1 cellular context compared by ENCODE assay signal in genomic region chr17:4949321-4950074, GRCh38.
TF ChIP-seq lines count a peak whose summit lies in the region.

No MANE protein-coding gene starts in this region.

TF ChIP-seq in K562, 482 proteins besides CTCF, POLR2A, EP300 and RAD21 (continued from another document and continues in another):
- TF ChIP-seq, protein P1, sequence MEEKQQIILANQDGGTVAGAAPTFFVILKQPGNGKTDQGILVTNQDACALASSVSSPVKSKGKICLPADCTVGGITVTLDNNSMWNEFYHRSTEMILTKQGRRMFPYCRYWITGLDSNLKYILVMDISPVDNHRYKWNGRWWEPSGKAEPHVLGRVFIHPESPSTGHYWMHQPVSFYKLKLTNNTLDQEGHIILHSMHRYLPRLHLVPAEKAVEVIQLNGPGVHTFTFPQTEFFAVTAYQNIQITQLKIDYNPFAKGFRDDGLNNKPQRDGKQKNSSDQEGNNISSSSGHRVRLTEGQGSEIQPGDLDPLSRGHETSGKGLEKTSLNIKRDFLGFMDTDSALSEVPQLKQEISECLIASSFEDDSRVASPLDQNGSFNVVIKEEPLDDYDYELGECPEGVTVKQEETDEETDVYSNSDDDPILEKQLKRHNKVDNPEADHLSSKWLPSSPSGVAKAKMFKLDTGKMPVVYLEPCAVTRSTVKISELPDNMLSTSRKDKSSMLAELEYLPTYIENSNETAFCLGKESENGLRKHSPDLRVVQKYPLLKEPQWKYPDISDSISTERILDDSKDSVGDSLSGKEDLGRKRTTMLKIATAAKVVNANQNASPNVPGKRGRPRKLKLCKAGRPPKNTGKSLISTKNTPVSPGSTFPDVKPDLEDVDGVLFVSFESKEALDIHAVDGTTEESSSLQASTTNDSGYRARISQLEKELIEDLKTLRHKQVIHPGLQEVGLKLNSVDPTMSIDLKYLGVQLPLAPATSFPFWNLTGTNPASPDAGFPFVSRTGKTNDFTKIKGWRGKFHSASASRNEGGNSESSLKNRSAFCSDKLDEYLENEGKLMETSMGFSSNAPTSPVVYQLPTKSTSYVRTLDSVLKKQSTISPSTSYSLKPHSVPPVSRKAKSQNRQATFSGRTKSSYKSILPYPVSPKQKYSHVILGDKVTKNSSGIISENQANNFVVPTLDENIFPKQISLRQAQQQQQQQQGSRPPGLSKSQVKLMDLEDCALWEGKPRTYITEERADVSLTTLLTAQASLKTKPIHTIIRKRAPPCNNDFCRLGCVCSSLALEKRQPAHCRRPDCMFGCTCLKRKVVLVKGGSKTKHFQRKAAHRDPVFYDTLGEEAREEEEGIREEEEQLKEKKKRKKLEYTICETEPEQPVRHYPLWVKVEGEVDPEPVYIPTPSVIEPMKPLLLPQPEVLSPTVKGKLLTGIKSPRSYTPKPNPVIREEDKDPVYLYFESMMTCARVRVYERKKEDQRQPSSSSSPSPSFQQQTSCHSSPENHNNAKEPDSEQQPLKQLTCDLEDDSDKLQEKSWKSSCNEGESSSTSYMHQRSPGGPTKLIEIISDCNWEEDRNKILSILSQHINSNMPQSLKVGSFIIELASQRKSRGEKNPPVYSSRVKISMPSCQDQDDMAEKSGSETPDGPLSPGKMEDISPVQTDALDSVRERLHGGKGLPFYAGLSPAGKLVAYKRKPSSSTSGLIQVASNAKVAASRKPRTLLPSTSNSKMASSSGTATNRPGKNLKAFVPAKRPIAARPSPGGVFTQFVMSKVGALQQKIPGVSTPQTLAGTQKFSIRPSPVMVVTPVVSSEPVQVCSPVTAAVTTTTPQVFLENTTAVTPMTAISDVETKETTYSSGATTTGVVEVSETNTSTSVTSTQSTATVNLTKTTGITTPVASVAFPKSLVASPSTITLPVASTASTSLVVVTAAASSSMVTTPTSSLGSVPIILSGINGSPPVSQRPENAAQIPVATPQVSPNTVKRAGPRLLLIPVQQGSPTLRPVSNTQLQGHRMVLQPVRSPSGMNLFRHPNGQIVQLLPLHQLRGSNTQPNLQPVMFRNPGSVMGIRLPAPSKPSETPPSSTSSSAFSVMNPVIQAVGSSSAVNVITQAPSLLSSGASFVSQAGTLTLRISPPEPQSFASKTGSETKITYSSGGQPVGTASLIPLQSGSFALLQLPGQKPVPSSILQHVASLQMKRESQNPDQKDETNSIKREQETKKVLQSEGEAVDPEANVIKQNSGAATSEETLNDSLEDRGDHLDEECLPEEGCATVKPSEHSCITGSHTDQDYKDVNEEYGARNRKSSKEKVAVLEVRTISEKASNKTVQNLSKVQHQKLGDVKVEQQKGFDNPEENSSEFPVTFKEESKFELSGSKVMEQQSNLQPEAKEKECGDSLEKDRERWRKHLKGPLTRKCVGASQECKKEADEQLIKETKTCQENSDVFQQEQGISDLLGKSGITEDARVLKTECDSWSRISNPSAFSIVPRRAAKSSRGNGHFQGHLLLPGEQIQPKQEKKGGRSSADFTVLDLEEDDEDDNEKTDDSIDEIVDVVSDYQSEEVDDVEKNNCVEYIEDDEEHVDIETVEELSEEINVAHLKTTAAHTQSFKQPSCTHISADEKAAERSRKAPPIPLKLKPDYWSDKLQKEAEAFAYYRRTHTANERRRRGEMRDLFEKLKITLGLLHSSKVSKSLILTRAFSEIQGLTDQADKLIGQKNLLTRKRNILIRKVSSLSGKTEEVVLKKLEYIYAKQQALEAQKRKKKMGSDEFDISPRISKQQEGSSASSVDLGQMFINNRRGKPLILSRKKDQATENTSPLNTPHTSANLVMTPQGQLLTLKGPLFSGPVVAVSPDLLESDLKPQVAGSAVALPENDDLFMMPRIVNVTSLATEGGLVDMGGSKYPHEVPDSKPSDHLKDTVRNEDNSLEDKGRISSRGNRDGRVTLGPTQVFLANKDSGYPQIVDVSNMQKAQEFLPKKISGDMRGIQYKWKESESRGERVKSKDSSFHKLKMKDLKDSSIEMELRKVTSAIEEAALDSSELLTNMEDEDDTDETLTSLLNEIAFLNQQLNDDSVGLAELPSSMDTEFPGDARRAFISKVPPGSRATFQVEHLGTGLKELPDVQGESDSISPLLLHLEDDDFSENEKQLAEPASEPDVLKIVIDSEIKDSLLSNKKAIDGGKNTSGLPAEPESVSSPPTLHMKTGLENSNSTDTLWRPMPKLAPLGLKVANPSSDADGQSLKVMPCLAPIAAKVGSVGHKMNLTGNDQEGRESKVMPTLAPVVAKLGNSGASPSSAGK (IDR thresholded peaks at IDR 0.05): peak; percentile 90
- 0 out of 2 replicates have a peak, but pooled peaks have one; percentile 11 for TF ChIP-seq JUNB (CRISPR knock-in tag; conservative IDR thresholded peaks at IDR 0.05)
- no peak for TF ChIP-seq CREBBP (IDR thresholded peaks at IDR 0.05; ENCODE audit: low read depth, low read length)
- TF ChIP-seq, protein P2, sequence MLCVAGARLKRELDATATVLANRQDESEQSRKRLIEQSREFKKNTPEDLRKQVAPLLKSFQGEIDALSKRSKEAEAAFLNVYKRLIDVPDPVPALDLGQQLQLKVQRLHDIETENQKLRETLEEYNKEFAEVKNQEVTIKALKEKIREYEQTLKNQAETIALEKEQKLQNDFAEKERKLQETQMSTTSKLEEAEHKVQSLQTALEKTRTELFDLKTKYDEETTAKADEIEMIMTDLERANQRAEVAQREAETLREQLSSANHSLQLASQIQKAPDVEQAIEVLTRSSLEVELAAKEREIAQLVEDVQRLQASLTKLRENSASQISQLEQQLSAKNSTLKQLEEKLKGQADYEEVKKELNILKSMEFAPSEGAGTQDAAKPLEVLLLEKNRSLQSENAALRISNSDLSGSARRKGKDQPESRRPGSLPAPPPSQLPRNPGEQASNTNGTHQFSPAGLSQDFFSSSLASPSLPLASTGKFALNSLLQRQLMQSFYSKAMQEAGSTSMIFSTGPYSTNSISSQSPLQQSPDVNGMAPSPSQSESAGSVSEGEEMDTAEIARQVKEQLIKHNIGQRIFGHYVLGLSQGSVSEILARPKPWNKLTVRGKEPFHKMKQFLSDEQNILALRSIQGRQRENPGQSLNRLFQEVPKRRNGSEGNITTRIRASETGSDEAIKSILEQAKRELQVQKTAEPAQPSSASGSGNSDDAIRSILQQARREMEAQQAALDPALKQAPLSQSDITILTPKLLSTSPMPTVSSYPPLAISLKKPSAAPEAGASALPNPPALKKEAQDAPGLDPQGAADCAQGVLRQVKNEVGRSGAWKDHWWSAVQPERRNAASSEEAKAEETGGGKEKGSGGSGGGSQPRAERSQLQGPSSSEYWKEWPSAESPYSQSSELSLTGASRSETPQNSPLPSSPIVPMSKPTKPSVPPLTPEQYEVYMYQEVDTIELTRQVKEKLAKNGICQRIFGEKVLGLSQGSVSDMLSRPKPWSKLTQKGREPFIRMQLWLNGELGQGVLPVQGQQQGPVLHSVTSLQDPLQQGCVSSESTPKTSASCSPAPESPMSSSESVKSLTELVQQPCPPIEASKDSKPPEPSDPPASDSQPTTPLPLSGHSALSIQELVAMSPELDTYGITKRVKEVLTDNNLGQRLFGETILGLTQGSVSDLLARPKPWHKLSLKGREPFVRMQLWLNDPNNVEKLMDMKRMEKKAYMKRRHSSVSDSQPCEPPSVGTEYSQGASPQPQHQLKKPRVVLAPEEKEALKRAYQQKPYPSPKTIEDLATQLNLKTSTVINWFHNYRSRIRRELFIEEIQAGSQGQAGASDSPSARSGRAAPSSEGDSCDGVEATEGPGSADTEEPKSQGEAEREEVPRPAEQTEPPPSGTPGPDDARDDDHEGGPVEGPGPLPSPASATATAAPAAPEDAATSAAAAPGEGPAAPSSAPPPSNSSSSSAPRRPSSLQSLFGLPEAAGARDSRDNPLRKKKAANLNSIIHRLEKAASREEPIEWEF (CRISPR knock-in tag; IDR thresholded peaks at IDR 0.05): no peak
- TF ChIP-seq ERF (CRISPR knock-in tag; IDR thresholded peaks at IDR 0.05): peak; percentile 52; the same call in 1 of the 2 replicates
- TF ChIP-seq MAZ (CRISPR knock-in tag; conservative IDR thresholded peaks at IDR 0.05 in 1 of 2, IDR thresholded peaks at IDR 0.05 in 1 of 2): peak; percentile 49 to 64; a peak in 1 of 4 replicates
- TF ChIP-seq, protein P3, sequence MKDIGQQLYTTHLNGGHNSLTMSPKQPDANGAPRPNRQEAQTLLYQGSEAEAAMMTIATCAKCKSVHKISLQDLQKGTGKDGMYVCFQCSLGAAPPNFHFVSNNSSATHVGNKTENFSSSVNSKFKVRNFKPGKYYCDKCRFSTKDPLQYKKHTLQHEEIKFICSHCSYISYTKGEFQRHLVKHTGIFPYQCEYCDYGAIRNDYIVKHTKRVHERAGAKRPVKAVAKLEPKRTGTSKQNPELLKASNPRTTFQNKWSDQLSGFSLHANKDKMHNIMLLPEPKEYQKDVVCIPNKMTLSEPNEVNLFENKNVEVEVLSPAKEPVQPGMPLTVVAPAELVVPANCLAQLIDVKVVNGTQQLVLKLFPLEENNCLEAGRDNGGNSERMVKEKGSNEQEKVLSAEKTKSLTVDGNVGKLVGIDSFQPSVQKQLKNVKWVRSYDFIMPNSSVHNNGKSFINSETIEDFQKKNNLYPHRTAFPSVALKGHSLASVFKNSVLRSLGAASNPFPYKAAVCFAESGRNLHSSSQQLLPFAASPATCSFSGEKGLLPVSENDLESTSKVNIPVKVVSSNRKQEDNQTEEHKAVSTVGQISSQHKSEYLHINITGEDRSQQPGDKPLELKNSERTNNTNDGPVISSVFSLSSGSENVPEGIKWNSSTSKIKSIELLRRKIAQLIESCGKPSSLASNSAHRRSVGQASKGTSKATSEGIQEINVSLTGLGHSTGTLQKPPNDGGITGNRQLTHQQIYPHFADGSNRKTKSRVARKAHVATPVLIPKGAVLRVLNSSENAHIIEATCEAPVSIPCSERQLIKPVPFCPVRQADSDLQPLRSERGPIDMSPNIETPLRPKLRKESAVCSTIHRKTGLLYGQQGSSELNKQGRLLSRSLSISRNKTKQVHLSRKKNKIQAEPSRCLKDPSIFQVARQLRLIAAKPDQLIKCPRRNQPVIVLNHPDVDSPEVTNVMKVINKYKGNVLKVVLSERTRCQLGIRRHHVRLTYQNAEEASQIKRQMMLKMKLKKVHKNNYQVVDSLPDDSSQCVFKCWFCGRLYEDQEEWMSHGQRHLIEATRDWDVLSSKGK (CRISPR knock-in tag; IDR thresholded peaks at IDR 0.05): no peak
- TF ChIP-seq CC2D1A (IDR thresholded peaks at IDR 0.05): no peak
- TF ChIP-seq RBM25 (IDR thresholded peaks at IDR 0.05; ENCODE audit: low read depth, low read length, severe bottlenecking): no peak
- TF ChIP-seq ZNF584 (CRISPR knock-in tag; IDR thresholded peaks at IDR 0.05; ENCODE audit: low read depth): no peak; the same call in 1 of the 2 replicates
- TF ChIP-seq, protein P4, sequence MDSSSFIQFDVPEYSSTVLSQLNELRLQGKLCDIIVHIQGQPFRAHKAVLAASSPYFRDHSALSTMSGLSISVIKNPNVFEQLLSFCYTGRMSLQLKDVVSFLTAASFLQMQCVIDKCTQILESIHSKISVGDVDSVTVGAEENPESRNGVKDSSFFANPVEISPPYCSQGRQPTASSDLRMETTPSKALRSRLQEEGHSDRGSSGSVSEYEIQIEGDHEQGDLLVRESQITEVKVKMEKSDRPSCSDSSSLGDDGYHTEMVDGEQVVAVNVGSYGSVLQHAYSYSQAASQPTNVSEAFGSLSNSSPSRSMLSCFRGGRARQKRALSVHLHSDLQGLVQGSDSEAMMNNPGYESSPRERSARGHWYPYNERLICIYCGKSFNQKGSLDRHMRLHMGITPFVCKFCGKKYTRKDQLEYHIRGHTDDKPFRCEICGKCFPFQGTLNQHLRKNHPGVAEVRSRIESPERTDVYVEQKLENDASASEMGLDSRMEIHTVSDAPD (CRISPR knock-in tag; IDR thresholded peaks at IDR 0.05): no peak
- no peak for TF ChIP-seq THAP12 (CRISPR knock-in tag; IDR thresholded peaks at IDR 0.05)
- TF ChIP-seq POLR2AphosphoS5 (IDR thresholded peaks at IDR 0.05; ENCODE audit: control insufficient read depth, insufficient read depth, low read depth, low read length): no peak
- no peak for TF ChIP-seq PYGO2 (tag; IDR thresholded peaks at IDR 0.05)
- no peak for TF ChIP-seq NR0B1 (IDR thresholded peaks at IDR 0.05; ENCODE audit: partially characterized antibody)
- no peak for TF ChIP-seq MBD2 (IDR thresholded peaks at IDR 0.05; ENCODE audit: borderline replicate concordance, low read depth)
- peak; percentile 42; the same call in 1 of the 2 replicates for TF ChIP-seq PHF8 (IDR thresholded peaks at IDR 0.05; ENCODE audit: borderline replicate concordance, low read length)
- peak; percentile 43; the same call in 1 of the 2 replicates for TF ChIP-seq ZNF766 (CRISPR knock-in tag; conservative IDR thresholded peaks at IDR 0.05)
- 0 out of 2 replicates have a peak, but pooled peaks have one; percentile 33 for TF ChIP-seq E2F3 (CRISPR knock-in tag; IDR thresholded peaks at IDR 0.05)
- no peak for TF ChIP-seq SREBF1 (IDR thresholded peaks at IDR 0.05; ENCODE audit: borderline replicate concordance, low read depth, low read length)
- no peak for TF ChIP-seq ZNF23 (CRISPR knock-in tag; IDR thresholded peaks at IDR 0.05)
- TF ChIP-seq ZNF134 (CRISPR knock-in tag; conservative IDR thresholded peaks at IDR 0.05): no peak
- no peak for TF ChIP-seq ZNF695 (CRISPR knock-in tag; IDR thresholded peaks at IDR 0.05)
- no peak for TF ChIP-seq THRA (IDR thresholded peaks at IDR 0.05)
- TF ChIP-seq ZBTB7A (IDR thresholded peaks at IDR 0.05; ENCODE audit: borderline replicate concordance, control insufficient read depth, low read depth, low read length): peak; percentile 76; the same call in 1 of the 2 replicates
- TF ChIP-seq BDP1 (IDR thresholded peaks at IDR 0.05; ENCODE audit: insufficient read depth, insufficient read length): no peak
